Comparison of ENCODE assay signal across 1 cellular context in genomic region chr19:6022570-6023049, GRCh38.
TF ChIP-seq lines count a peak whose summit lies in the region.

No MANE protein-coding gene starts in this region.

TF ChIP-seq in A549, 52 proteins besides CTCF, POLR2A, EP300 and RAD21 (continued from another document):
- TF ChIP-seq, protein P1, sequence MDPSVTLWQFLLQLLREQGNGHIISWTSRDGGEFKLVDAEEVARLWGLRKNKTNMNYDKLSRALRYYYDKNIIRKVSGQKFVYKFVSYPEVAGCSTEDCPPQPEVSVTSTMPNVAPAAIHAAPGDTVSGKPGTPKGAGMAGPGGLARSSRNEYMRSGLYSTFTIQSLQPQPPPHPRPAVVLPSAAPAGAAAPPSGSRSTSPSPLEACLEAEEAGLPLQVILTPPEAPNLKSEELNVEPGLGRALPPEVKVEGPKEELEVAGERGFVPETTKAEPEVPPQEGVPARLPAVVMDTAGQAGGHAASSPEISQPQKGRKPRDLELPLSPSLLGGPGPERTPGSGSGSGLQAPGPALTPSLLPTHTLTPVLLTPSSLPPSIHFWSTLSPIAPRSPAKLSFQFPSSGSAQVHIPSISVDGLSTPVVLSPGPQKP (IDR thresholded peaks at IDR 0.05; ENCODE audit: low read depth, low read length): no peak
- TF ChIP-seq RARB (CRISPR knock-in tag; IDR thresholded peaks at IDR 0.05) (no peak), EHMT2 (IDR thresholded peaks at IDR 0.05; ENCODE audit: low read depth) (no peak), CEBPB (IDR thresholded peaks at IDR 0.05) (no peak), NPAS2 (CRISPR knock-in tag; IDR thresholded peaks at IDR 0.05; ENCODE audit: borderline replicate concordance) (no peak), MYC (IDR thresholded peaks at IDR 0.05; ENCODE audit: borderline replicate concordance, low read length) (no peak), HOXB5 (CRISPR knock-in tag; IDR thresholded peaks at IDR 0.05) (no peak), MAFK (IDR thresholded peaks at IDR 0.05; ENCODE audit: partially characterized antibody) (no peak), HMGXB4 (CRISPR knock-in tag; IDR thresholded peaks at IDR 0.05; ENCODE audit: borderline replicate concordance) (no peak), EHF (CRISPR knock-in tag; IDR thresholded peaks at IDR 0.05) (no peak), USF2 (IDR thresholded peaks at IDR 0.05) (no peak)
- TF ChIP-seq, protein P2, sequence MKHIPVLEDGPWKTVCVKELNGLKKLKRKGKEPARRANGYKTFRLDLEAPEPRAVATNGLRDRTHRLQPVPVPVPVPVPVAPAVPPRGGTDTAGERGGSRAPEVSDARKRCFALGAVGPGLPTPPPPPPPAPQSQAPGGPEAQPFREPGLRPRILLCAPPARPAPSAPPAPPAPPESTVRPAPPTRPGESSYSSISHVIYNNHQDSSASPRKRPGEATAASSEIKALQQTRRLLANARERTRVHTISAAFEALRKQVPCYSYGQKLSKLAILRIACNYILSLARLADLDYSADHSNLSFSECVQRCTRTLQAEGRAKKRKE (CRISPR knock-in tag; IDR thresholded peaks at IDR 0.05; ENCODE audit: low read depth): no peak
- TF ChIP-seq, protein P3, sequence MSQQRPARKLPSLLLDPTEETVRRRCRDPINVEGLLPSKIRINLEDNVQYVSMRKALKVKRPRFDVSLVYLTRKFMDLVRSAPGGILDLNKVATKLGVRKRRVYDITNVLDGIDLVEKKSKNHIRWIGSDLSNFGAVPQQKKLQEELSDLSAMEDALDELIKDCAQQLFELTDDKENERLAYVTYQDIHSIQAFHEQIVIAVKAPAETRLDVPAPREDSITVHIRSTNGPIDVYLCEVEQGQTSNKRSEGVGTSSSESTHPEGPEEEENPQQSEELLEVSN (IDR thresholded peaks at IDR 0.05; ENCODE audit: borderline replicate concordance, low read depth): no peak
